ENCODE assay signal across 2 cellular contexts in the genomic region with DNA sequence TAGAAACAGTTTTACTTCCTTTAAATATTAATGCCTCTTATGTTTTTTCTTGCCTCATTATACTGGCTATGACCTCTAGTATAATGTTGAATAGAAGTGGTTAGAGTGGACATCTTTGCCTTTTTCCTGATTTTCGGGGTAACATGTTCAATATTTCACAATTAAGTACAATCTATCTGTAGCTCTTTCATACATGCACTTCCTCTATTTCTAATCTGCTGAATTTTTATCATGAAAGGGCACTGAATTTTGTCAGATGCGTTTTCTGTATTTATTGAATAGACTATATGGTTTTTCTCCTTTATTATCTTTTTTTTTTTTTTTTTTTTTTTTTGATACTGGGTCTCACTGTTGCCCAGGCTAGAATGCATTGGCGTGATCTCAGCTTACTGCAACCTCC.
TF ChIP-seq lines count a peak whose summit lies in the region.

No MANE protein-coding gene starts in this region.

TF ChIP-seq in GM12891, 5 proteins besides CTCF, POLR2A, EP300 and RAD21:
- TF ChIP-seq POLR2AphosphoS5 (IDR thresholded peaks at IDR 0.05; ENCODE audit: low read depth, low read length) (no peak), SPI1 (IDR thresholded peaks at IDR 0.05; ENCODE audit: low read depth, low read length) (0 out of 2 replicates have a peak, but pooled peaks have one; percentile 7)

TF ChIP-seq in K562, 482 proteins besides CTCF, POLR2A, EP300 and RAD21:
- TF ChIP-seq SPI1 (IDR thresholded peaks at IDR 0.05; ENCODE audit: borderline replicate concordance, low read depth, low read length), result peak; percentile 55; the same call in 1 of the 2 replicates
- TF ChIP-seq, protein P1, sequence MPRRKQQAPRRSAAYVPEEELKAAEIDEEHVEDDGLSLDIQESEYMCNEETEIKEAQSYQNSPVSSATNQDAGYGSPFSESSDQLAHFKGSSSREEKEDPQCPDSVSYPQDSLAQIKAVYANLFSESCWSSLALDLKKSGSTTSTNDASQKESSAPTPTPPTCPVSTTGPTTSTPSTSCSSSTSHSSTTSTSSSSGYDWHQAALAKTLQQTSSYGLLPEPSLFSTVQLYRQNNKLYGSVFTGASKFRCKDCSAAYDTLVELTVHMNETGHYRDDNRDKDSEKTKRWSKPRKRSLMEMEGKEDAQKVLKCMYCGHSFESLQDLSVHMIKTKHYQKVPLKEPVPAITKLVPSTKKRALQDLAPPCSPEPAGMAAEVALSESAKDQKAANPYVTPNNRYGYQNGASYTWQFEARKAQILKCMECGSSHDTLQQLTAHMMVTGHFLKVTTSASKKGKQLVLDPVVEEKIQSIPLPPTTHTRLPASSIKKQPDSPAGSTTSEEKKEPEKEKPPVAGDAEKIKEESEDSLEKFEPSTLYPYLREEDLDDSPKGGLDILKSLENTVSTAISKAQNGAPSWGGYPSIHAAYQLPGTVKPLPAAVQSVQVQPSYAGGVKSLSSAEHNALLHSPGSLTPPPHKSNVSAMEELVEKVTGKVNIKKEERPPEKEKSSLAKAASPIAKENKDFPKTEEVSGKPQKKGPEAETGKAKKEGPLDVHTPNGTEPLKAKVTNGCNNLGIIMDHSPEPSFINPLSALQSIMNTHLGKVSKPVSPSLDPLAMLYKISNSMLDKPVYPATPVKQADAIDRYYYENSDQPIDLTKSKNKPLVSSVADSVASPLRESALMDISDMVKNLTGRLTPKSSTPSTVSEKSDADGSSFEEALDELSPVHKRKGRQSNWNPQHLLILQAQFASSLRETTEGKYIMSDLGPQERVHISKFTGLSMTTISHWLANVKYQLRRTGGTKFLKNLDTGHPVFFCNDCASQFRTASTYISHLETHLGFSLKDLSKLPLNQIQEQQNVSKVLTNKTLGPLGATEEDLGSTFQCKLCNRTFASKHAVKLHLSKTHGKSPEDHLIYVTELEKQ (CRISPR knock-in tag; IDR thresholded peaks at IDR 0.05), result no peak
TF ChIP-seq in K562: peak in this region for 1.
